2 cellular contexts compared by ENCODE assay signal in genomic region chr1:158520955-158521665, GRCh38.
TF ChIP-seq lines count a peak whose summit lies in the region.

No MANE protein-coding gene starts in this region.

TF ChIP-seq in GM23338, 12 proteins besides CTCF, POLR2A, EP300 and RAD21:
- TF ChIP-seq ZNF331 (CRISPR knock-in tag; IDR thresholded peaks at IDR 0.05; ENCODE audit: low read depth) (no peak), EZH2 (IDR thresholded peaks at IDR 0.05; ENCODE audit: low read depth, unreplicated experiment) (no peak), REST (IDR thresholded peaks at IDR 0.05; ENCODE audit: unreplicated experiment) (no peak), ZNF462 (CRISPR knock-in tag; IDR thresholded peaks at IDR 0.05) (no peak), NANOG (IDR thresholded peaks at IDR 0.05; ENCODE audit: borderline replicate concordance) (no peak), POLR2AphosphoS5 (IDR thresholded peaks at IDR 0.05; ENCODE audit: low read depth) (no peak), EZH2phosphoT487 (IDR thresholded peaks at IDR 0.05; ENCODE audit: unreplicated experiment) (no peak), ZNF114 (CRISPR knock-in tag; IDR thresholded peaks at IDR 0.05) (no peak)

TF ChIP-seq in H1, 55 proteins besides CTCF, POLR2A, EP300 and RAD21:
- TF ChIP-seq SP4 (IDR thresholded peaks at IDR 0.05; ENCODE audit: low read length), result no peak
- TF ChIP-seq KDM5A (IDR thresholded peaks at IDR 0.05; ENCODE audit: low read length), result no peak
- no peak for TF ChIP-seq EGR1 (IDR thresholded peaks at IDR 0.05; ENCODE audit: borderline replicate concordance, low read depth, low read length)
- no peak for TF ChIP-seq GABPA (IDR thresholded peaks at IDR 0.05; ENCODE audit: borderline replicate concordance, insufficient read depth, low read length)
- TF ChIP-seq RXRA (IDR thresholded peaks at IDR 0.05; ENCODE audit: insufficient read depth, low read depth, low read length), result no peak
- no peak for TF ChIP-seq NANOG (IDR thresholded peaks at IDR 0.05; ENCODE audit: insufficient read depth, low read depth, low read length, poor library complexity, severe bottlenecking)
- no peak for TF ChIP-seq POLR2AphosphoS5 (IDR thresholded peaks at IDR 0.05; ENCODE audit: low read depth, low read length)
- TF ChIP-seq CEBPB (IDR thresholded peaks at IDR 0.05; ENCODE audit: low read depth, low read length), result no peak
- TF ChIP-seq MAFK (IDR thresholded peaks at IDR 0.05; ENCODE audit: low read depth, low read length), result no peak
- TF ChIP-seq, protein P1, sequence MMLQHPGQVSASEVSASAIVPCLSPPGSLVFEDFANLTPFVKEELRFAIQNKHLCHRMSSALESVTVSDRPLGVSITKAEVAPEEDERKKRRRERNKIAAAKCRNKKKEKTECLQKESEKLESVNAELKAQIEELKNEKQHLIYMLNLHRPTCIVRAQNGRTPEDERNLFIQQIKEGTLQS (IDR thresholded peaks at IDR 0.05; ENCODE audit: insufficient read depth, low read depth, low read length), result no peak
